Comparison of ENCODE assay signal across 11 cellular contexts in the genomic region with DNA sequence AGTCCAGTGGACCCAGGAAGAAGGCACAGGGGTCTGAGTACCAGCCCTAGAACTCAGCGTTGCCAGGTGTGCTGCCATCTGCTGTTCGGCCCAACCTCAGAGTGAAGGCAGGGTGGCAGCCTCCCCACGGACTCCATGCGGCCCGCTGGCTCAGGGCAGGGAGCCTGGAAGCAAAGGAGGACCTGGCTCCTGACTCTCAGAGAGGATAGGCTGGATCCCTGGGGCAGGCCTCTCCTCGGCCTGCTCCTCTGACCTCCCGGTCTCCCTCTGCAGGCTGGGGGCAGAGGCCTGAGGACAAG. TPM values are rescaled to one million over a fixed set of nuclear protein-coding genes. Genes with fewer than 3 reads are reported as not detected.
DNase-seq lines count a peak whose midpoint lies in the region; ATAC-seq, FAIRE-seq and TF ChIP-seq lines count a peak whose summit lies in the region.
"Had no signal": no experiment of that assay in that cellular context is flagged by ENCODE, and none has a peak within 500 bp of the region (broad histone marks: within the 10 kb centered on the region; RNA-seq: fewer than 3 reads in every experiment).

No MANE protein-coding gene starts in this region.

- no peak overlapping the region for H3K27ac Mint-ChIP-seq in HFFc6
- H3K27ac Mint-ChIP-seq: activated naive CD4-positive, alpha-beta T cell treated with anti-CD3 and anti-CD28 coated beads for 36 hours had no signal

- ATAC-seq in left lobe of liver (peak; percentile 65), HG03571 (IDR thresholded peaks at IDR 0.05; ENCODE audit: unreplicated experiment) (no peak)

- no peak for FAIRE-seq in D721Med (lab: Jason Lieb, UNC)

- DNase-seq in D721Med (ENCODE audit: insufficient read length, low spot score) (no peak), HFFc6 (no peak), astrocyte of the spinal cord (ENCODE audit: low read depth, low spot score) (no peak), left lobe of liver (ENCODE audit: low spot score) (no peak), foreskin melanocyte (no peak), NCI-H2081 treated with DMSO at 0.1 percent for 48 hours (lab: John Stamatoyannopoulos, UW) (no peak)
- DNase-seq: activated naive CD4-positive, alpha-beta T cell treated with anti-CD3 and anti-CD28 coated beads for 36 hours; cerebellar nuclear complex; testis had no signal

- H3K4me1 Mint-ChIP-seq in HFFc6 (ENCODE audit: low read depth), result no peaks in the 10 kb centered on the region

- in situ Hi-C loops in astrocyte of the spinal cord (cut with HindIII; ENCODE audit: low sequenced_read_pairs), result no loop called here

- H3K36me3 Mint-ChIP-seq in HFFc6 (ENCODE audit: low read depth), result peaks cover 19% of the 10 kb centered on the region

- H3K27me3 Mint-ChIP-seq in HFFc6 (ENCODE audit: insufficient read depth), result 0 out of 2 replicates have a peak, but pooled peaks cover 3% of the 10 kb centered on the region
- H3K27me3 Mint-ChIP-seq: naive thymus-derived CD8-positive, alpha-beta T cell had no signal

- peak; percentile 12 for TF ChIP-seq CTCF in D721Med (IDR thresholded peaks at IDR 0.05; ENCODE audit: insufficient read depth, missing control alignments)
- TF ChIP-seq CTCF in HFFc6 (IDR thresholded peaks at IDR 0.05), result peak; percentile 53
- peak; percentile 28 for TF ChIP-seq CTCF in astrocyte of the spinal cord (IDR thresholded peaks at IDR 0.05; ENCODE audit: low read depth, low read length)

- H3K4me3 Mint-ChIP-seq in HFFc6, result no peak overlapping the region
- H3K4me3 Mint-ChIP-seq: activated naive CD4-positive, alpha-beta T cell treated with anti-CD3 and anti-CD28 coated beads for 36 hours; naive thymus-derived CD8-positive, alpha-beta T cell had no signal

- H3K4me3 ChIP-seq in astrocyte of the spinal cord (ENCODE audit: low read depth, low read length), result no peak overlapping the region
- H3K4me3 ChIP-seq: testis had no signal

- no peaks in the 10 kb centered on the region for H3K9me3 Mint-ChIP-seq in HFFc6
- H3K9me3 Mint-ChIP-seq: activated naive CD4-positive, alpha-beta T cell treated with anti-CD3 and anti-CD28 coated beads for 36 hours; naive thymus-derived CD8-positive, alpha-beta T cell had no signal

RNA-seq across cellular contexts. Expression of gene MCRS1, which starts 10.1 kb away (rescaled TPM):
- total RNA-seq in HFFc6 (2021; fragmentation: NEBNext Ultra II Directional; extraction: Animal tissue kit (Norgen Biotek cat#: 25700)), result 10 to 100 TPM; 46.2 to 59.8 (median 55.4) TPM
- total RNA-seq in left lobe of liver, result 21.0 TPM

RNA-seq across cellular contexts. Expression of gene KCNH3, which starts 19.0 kb away (rescaled TPM):
- total RNA-seq in HFFc6 (2021; fragmentation: NEBNext Ultra II Directional; extraction: Animal tissue kit (Norgen Biotek cat#: 25700)), result under 1 TPM in 2 of 6 experiments, not detected in 4; 0.05 to 0.10 TPM
- 0.13 TPM for total RNA-seq in left lobe of liver

RNA-seq across cellular contexts. Expression of gene FAM186B, which starts 47.6 kb away (rescaled TPM):
- total RNA-seq in HFFc6 (2021; fragmentation: NEBNext Ultra II Directional; extraction: Animal tissue kit (Norgen Biotek cat#: 25700)), result under 1 TPM; 0.21 to 0.46 (median 0.31) TPM
- total RNA-seq in left lobe of liver, result 1.2 TPM
